In the genomic region with DNA sequence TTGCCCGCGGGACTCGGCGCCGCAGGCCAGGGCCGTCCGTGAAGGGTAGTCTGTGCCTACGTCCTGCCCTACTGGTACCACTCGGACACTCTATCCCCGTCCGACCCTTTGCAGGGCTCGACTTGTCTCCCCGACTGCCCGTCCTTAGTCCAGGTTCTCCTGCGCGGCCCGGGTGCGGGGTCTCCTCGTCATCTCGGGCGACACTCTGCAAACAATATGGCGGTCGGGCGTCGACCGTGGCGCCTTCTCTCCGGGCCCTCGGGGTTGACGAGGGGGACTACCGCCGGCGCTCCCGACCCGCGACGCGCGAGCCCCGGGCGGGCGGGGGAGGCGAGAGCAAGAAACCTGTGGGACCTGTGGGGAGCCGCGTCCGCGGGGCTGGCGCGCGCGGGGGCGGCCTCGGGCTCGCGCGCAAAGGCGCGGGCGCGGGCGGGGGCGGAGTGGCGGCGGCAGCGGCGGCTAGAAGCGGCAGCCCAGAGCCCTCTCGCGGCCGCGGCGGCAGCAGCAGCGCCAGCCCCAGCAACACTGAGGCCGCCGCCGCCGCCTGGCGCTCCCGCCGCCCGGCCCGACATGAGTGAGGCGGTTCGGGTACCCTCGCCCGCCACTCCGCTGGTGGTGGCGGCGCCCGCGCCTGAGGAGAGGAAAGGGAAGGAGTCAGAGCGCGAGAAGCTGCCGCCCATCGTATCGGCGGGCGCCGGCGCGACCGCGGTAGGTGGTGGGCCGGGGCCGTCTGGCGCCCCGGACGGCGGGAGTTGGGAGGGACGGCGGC, we compare ENCODE assay signal across 8 cellular contexts.
DNase-seq lines count a peak whose midpoint lies in the region; ATAC-seq, FAIRE-seq and TF ChIP-seq lines count a peak whose summit lies in the region.

A gene with protein sequence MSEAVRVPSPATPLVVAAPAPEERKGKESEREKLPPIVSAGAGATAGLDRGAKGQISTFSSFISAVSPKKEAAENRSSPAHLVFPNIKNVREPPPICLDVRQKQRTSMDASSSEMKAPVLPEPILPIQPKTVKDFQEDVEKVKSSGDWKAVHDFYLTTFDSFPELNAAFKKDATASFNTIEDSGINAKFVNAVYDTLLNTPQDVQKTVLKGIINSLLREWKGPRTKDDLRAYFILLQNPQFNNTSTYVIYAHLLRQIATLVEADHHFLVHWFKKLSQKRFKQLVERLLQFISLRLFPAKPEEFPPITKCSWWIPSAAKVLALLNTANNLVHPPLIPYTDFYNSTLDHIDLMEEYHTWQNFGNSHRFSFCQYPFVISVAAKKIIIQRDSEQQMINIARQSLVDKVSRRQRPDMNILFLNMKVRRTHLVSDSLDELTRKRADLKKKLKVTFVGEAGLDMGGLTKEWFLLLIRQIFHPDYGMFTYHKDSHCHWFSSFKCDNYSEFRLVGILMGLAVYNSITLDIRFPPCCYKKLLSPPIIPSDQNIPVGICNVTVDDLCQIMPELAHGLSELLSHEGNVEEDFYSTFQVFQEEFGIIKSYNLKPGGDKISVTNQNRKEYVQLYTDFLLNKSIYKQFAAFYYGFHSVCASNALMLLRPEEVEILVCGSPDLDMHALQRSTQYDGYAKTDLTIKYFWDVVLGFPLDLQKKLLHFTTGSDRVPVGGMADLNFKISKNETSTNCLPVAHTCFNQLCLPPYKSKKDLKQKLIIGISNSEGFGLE (plus strand): TSS at position 476 of the 769 bp plus-strand sequence. CDS start 95 bp downstream, at position 571.

- peak; percentile 52 for DNase-seq in DMS114 treated with DMSO at 0.1 percent for 48 hours (lab: John Stamatoyannopoulos, UW; ENCODE audit: unreplicated experiment)
- DNase-seq in HL-60 (ENCODE audit: low read depth in 1 of 2, low spot score in 1 of 2) = peak in 1 of 2 experiments; percentile 59
- DNase-seq in RCC 7860 (ENCODE audit: low spot score) = peak; percentile 47
- DNase-seq in activated effector memory CD4-positive, alpha-beta T cell treated with anti-CD3 and anti-CD28 coated beads, Interleukin-2, amount 50 U/mL, for 16 hours = peak; percentile 94
- peak; percentile 78 to 94 for DNase-seq in foreskin fibroblast
- DNase-seq in stromal cell of bone marrow (ENCODE audit: low read depth) = peak; percentile 67

- H3K9me3 ChIP-seq in neuron (ENCODE audit: low read length) = no peaks in the 10 kb centered on the region

- peak; percentile 87 for ATAC-seq in GM19467 (IDR thresholded peaks at IDR 0.05; ENCODE audit: unreplicated experiment)

- FAIRE-seq in RCC 7860 (lab: Jason Lieb, UNC) = no peak

- H3K27ac ChIP-seq in HL-60 (replicated peaks) = peak within 1 kb of the TSS; percentile 61

- H3K4me1 ChIP-seq in neuron (ENCODE audit: insufficient read depth, low read length) = peaks cover 43% of the 10 kb centered on the region

- H3K4me3 ChIP-seq in HL-60 (replicated peaks; ENCODE audit: insufficient read depth, low read length) (peak within 1 kb of the TSS; percentile 65), foreskin fibroblast (ENCODE audit: low read depth in 1 of 2, low read length in 2 of 2) (peak within 1 kb of the TSS; percentile 78 to 87), neuron (ENCODE audit: low read length) (peak within 1 kb of the TSS; percentile 100)

- H3K27me3 ChIP-seq in HL-60 (ENCODE audit: insufficient read depth, poor library complexity, severe bottlenecking) (peaks cover 30% of the 10 kb centered on the region), neuron (ENCODE audit: insufficient read depth, low read length) (no peaks in the 10 kb centered on the region)

- TF ChIP-seq CTCF in HL-60 (IDR thresholded peaks at IDR 0.05; ENCODE audit: insufficient read depth, low read length) = no peak
- no peak for TF ChIP-seq CTCF in foreskin fibroblast (IDR thresholded peaks at IDR 0.05; ENCODE audit: low read depth, low read length)

- peak within 1 kb of the TSS; percentile 85 for H2AFZ ChIP-seq in neuron (ENCODE audit: low read depth, low read length)

- H3K36me3 ChIP-seq in neuron (ENCODE audit: insufficient read depth, low read length) = no peaks in the 10 kb centered on the region
